Comparison of ENCODE assay signal across 18 cellular contexts in genomic region chr3:161925749-161926360, GRCh38.
DNase-seq lines count a peak whose midpoint lies in the region; ATAC-seq and TF ChIP-seq lines count a peak whose summit lies in the region.
"Had no signal": no experiment of that assay in that cellular context is flagged by ENCODE, and none has a peak within 500 bp of the region (broad histone marks: within the 10 kb centered on the region; RNA-seq: fewer than 3 reads in every experiment).

No MANE protein-coding gene starts in this region.

- H3K79me2 ChIP-seq in SK-N-SH (ENCODE audit: insufficient read depth) = no peaks in the 10 kb centered on the region
- no peaks in the 10 kb centered on the region for H3K79me2 ChIP-seq in OCI-LY1 (ENCODE audit: insufficient read depth, low read length)

- H3K4me1 ChIP-seq in SK-N-SH (ENCODE audit: control insufficient read depth in 1 of 2, insufficient read depth in 2 of 2, low read depth in 1 of 2, low read length in 1 of 2) (no peaks in the 10 kb centered on the region), OCI-LY1 (ENCODE audit: insufficient read depth, low read length, severe bottlenecking) (no peaks in the 10 kb centered on the region)

- H3K9me3 ChIP-seq in SK-N-SH = no peaks in the 10 kb centered on the region
- peaks cover 6% of the 10 kb centered on the region; the same call in 1 of the 2 replicates for H3K9me3 ChIP-seq in OCI-LY1 (ENCODE audit: low read length)

- H3F3A ChIP-seq in SK-N-SH (replicated peaks; ENCODE audit: insufficient read depth) (no peaks in the 10 kb centered on the region), OCI-LY1 (ENCODE audit: insufficient read depth, low read length) (0 out of 2 replicates have a peak, but pooled peaks cover 3% of the 10 kb centered on the region)

- 18% methylated on average over 2 of the region's 2 CpGs for WGBS in SK-N-SH (ENCODE audit: low lambda C conversion rate)

- H4K20me1 ChIP-seq in SK-N-SH (ENCODE audit: insufficient read depth) = no peaks in the 10 kb centered on the region
- H4K20me1 ChIP-seq in OCI-LY1 (ENCODE audit: insufficient read depth, low read length) = no peaks in the 10 kb centered on the region

- CTCF ChIA-PET in SK-N-SH (lab: Yijun Ruan, JAX) = no interaction called here

- H2AFZ ChIP-seq in SK-N-SH (ENCODE audit: low read depth) (no peak overlapping the region), OCI-LY1 (ENCODE audit: low read length) (no peak overlapping the region)

- peak; percentile 29; the same call in 1 of the 2 replicates for TF ChIP-seq RAD21 in SK-N-SH (IDR thresholded peaks at IDR 0.05; ENCODE audit: low read length)

- H3K27me3 ChIP-seq in SK-N-SH (ENCODE audit: insufficient read depth) (no peaks in the 10 kb centered on the region), OCI-LY1 (ENCODE audit: insufficient read depth, low read length) (no peaks in the 10 kb centered on the region)

- TF ChIP-seq CTCF in SK-N-SH (IDR thresholded peaks at IDR 0.05) (peak; percentile 45), OCI-LY1 (IDR thresholded peaks at IDR 0.05; ENCODE audit: low read length) (peak; percentile 19; the same call in 1 of the 2 replicates), epithelial cell of esophagus (IDR thresholded peaks at IDR 0.05; ENCODE audit: insufficient read depth, low read depth, low read length, missing control alignments) (no peak)

- H3K36me3 ChIP-seq in SK-N-SH (replicated peaks in 1 of 2; ENCODE audit: control insufficient read depth in 1 of 2, insufficient read depth in 2 of 2, low read length in 1 of 2) (no peaks in the 10 kb centered on the region), OCI-LY1 (ENCODE audit: insufficient read depth, low read length) (no peaks in the 10 kb centered on the region)

- ATAC-seq in SK-N-SH treated with all-trans-retinoic acid at 6 μM for 48 hours (no peak), left lobe of liver (no peak), HG02642 (IDR thresholded peaks at IDR 0.05; ENCODE audit: poor library complexity, unreplicated experiment) (no peak)

- H3K4me2 ChIP-seq in SK-N-SH (no peak overlapping the region), OCI-LY1 (ENCODE audit: low read length) (no peak overlapping the region)

- no peak overlapping the region for H3K9ac ChIP-seq in SK-N-SH
- no peak overlapping the region for H3K9ac ChIP-seq in OCI-LY1 (ENCODE audit: low read length)

- DNase-seq in SK-N-SH = no peak
- DNase-seq in epithelial cell of esophagus (ENCODE audit: low read depth) = peak; percentile 5
- DNase-seq in left lobe of liver (ENCODE audit: low spot score) = no peak
- no peak for DNase-seq in glomerular visceral epithelial cell (ENCODE audit: extremely low spot score)
- DNase-seq in DMS79 (lab: John Stamatoyannopoulos, UW) = no peak
- DNase-seq: activated CD4-positive, alpha-beta T cell treated with anti-CD3 and anti-CD28 coated beads for 4 hours; activated effector memory CD4-positive, alpha-beta T cell treated with Interleukin-2 at 50 U/mL for 16 hours; amniotic stem cell; central memory CD4-positive, alpha-beta T cell; effector CD8-positive, alpha-beta T cell; HCEC 1CT; hippocampal formation; NCI-H1092 treated with DMSO at 0.1 percent for 48 hours; NCI-H526; substantia nigra had no signal

- H3K9me2 ChIP-seq in SK-N-SH (no peaks in the 10 kb centered on the region), OCI-LY1 (ENCODE audit: low read depth, low read length) (no peaks in the 10 kb centered on the region)

- no peak overlapping the region for H3K27ac ChIP-seq in SK-N-SH (ENCODE audit: low read depth in 2 of 2, low read length in 1 of 2)
- H3K27ac ChIP-seq in OCI-LY1 (ENCODE audit: low read depth, low read length, poor library complexity, severe bottlenecking) = no peak overlapping the region

- H3K4me3 ChIP-seq in SK-N-SH (ENCODE audit: low read depth in 2 of 2, low read length in 1 of 2) = no peak overlapping the region
- H3K4me3 ChIP-seq in OCI-LY1 (ENCODE audit: low read depth, low read length, poor library complexity, severe bottlenecking) = no peak overlapping the region
- H3K4me3 ChIP-seq in epithelial cell of esophagus (ENCODE audit: low read length) = no peak overlapping the region

- no peak for TF ChIP-seq EP300 in SK-N-SH (IDR thresholded peaks at IDR 0.05; ENCODE audit: borderline replicate concordance in 1 of 2, low read depth in 1 of 2, low read length in 1 of 2)

- POLR2A ChIA-PET in SK-N-SH (lab: Yijun Ruan, JAX) = no interaction called here

TF ChIP-seq in SK-N-SH, 30 proteins besides CTCF, POLR2A, EP300 and RAD21 (continues in another document):
- no peak for TF ChIP-seq MXI1 (IDR thresholded peaks at IDR 0.05; ENCODE audit: low read depth, low read length)
- no peak for TF ChIP-seq ZBTB33 (IDR thresholded peaks at IDR 0.05; ENCODE audit: borderline replicate concordance, low read depth)
- TF ChIP-seq SIN3A (IDR thresholded peaks at IDR 0.05; ENCODE audit: borderline replicate concordance, low read depth, low read length) = no peak
- no peak for TF ChIP-seq YY1 (IDR thresholded peaks at IDR 0.05; ENCODE audit: low read depth)
- TF ChIP-seq NFIC (IDR thresholded peaks at IDR 0.05; ENCODE audit: borderline replicate concordance) = no peak
- TF ChIP-seq GATA2 (CRISPR knock-in tag; IDR thresholded peaks at IDR 0.05) = no peak
- no peak for TF ChIP-seq GABPA (IDR thresholded peaks at IDR 0.05; ENCODE audit: low read depth)
- no peak for TF ChIP-seq IRF3 (IDR thresholded peaks at IDR 0.05; ENCODE audit: low read depth, low read length)

TF ChIP-seq in SK-N-SH treated with all-trans-retinoic acid at 6 μM for 48 hours, 23 proteins besides CTCF, POLR2A, EP300 and RAD21:
- no peak for TF ChIP-seq PATZ1 (CRISPR knock-in tag; IDR thresholded peaks at IDR 0.05; ENCODE audit: borderline replicate concordance)
- TF ChIP-seq ZNF8 (CRISPR knock-in tag; IDR thresholded peaks at IDR 0.05) = no peak
- no peak for TF ChIP-seq CSDC2 (CRISPR knock-in tag; IDR thresholded peaks at IDR 0.05)
